ENCODE assay signal across 28 cellular contexts in genomic region chrX:31147175-31147574, GRCh38.
DNase-seq lines count a peak whose midpoint lies in the region; ATAC-seq, FAIRE-seq and TF ChIP-seq lines count a peak whose summit lies in the region.
"Had no signal": no experiment of that assay in that cellular context is flagged by ENCODE, and none has a peak within 500 bp of the region (broad histone marks: within the 10 kb centered on the region; RNA-seq: fewer than 3 reads in every experiment).

No MANE protein-coding gene starts in this region.

- no peak overlapping the region for H4K8ac ChIP-seq in neuronal stem cell (ENCODE audit: low read depth, low read length)

- H2BK12ac ChIP-seq in neuronal stem cell (ENCODE audit: low read length), result no peak overlapping the region

- no peaks in the 10 kb centered on the region for H3K36me3 ChIP-seq in H7 (replicated peaks; ENCODE audit: control insufficient read depth, insufficient read depth, low read length)
- H3K36me3 ChIP-seq in SJCRH30, result peaks cover 2% of the 10 kb centered on the region; the same call in 1 of the 2 replicates
- H3K36me3 ChIP-seq in kidney (ENCODE audit: control insufficient read depth in 1 of 2, insufficient read depth in 2 of 2, low read length in 2 of 2), result no peaks in the 10 kb centered on the region
- peaks cover 3 to 5% of the 10 kb centered on the region in 2 donors for H3K36me3 ChIP-seq in neuronal stem cell (replicated peaks in 1 of 2; ENCODE audit: control insufficient read depth in 2 of 2, insufficient read depth in 2 of 2, low read length in 2 of 2)
- H3K36me3 ChIP-seq: BE2C had no signal

- H3K14ac ChIP-seq in neuronal stem cell (ENCODE audit: low read length), result no peak overlapping the region

- no peak for TF ChIP-seq CTCF in kidney (IDR thresholded peaks at IDR 0.05; ENCODE audit: borderline replicate concordance, extremely low read depth, insufficient read depth)

- no peaks in the 10 kb centered on the region for H3K4me1 ChIP-seq in SJCRH30
- H3K4me1 ChIP-seq in kidney (ENCODE audit: control insufficient read depth in 1 of 2, insufficient read depth in 1 of 2, low read depth in 1 of 2, low read length in 2 of 2), result no peaks in the 10 kb centered on the region
- no peaks in the 10 kb centered on the region for H3K4me1 ChIP-seq in neuronal stem cell (ENCODE audit: control insufficient read depth in 2 of 2, insufficient read depth in 1 of 2, low read depth in 1 of 2, low read length in 2 of 2)
- H3K4me1 ChIP-seq: BE2C, BLaER1 had no signal

- H3K9ac ChIP-seq in kidney (ENCODE audit: low read length in 2 of 2) (no peak overlapping the region), neuronal stem cell (ENCODE audit: low read depth, low read length, poor library complexity) (no peak overlapping the region)
- H3K9ac ChIP-seq: BLaER1 had no signal

- H3K4me3 ChIP-seq in H7 (ENCODE audit: insufficient read depth, low read depth, low read length) (no peak overlapping the region), SJCRH30 (no peak overlapping the region), kidney (ENCODE audit: low read length in 2 of 2) (no peak overlapping the region), neuronal stem cell (ENCODE audit: low read length in 2 of 2) (no peak overlapping the region)
- H3K4me3 ChIP-seq: BLaER1, GM12878 had no signal

- FAIRE-seq in kidney (lab: Jason Lieb, UNC), result no peak
- FAIRE-seq: A204.1, GM12878, GM12892, GM18507 had no signal

- ATAC-seq in HG03520 (IDR thresholded peaks at IDR 0.05; ENCODE audit: unreplicated experiment), result no peak
- ATAC-seq: GM12878 had no signal

- no peak overlapping the region for H3K4ac ChIP-seq in neuronal stem cell (ENCODE audit: low read length)

- H3K27me3 ChIP-seq in H7 (ENCODE audit: control insufficient read depth, insufficient read depth, low read length), result no peaks in the 10 kb centered on the region
- H3K27me3 ChIP-seq in SJCRH30, result no peaks in the 10 kb centered on the region
- H3K27me3 ChIP-seq in neuronal stem cell (ENCODE audit: control insufficient read depth in 3 of 3, insufficient read depth in 3 of 3, low read depth in 1 of 3, low read length in 3 of 3), result no peaks in the 10 kb centered on the region
- H3K27me3 ChIP-seq: BE2C had no signal

- H3K9me3 ChIP-seq in SJCRH30 (replicated peaks) (no peaks in the 10 kb centered on the region), kidney (ENCODE audit: control insufficient read depth in 1 of 2, low read length in 2 of 2) (no peaks in the 10 kb centered on the region), neuronal stem cell (replicated peaks in 1 of 2; ENCODE audit: control insufficient read depth in 2 of 2, insufficient read depth in 1 of 2, low read depth in 1 of 2, low read length in 2 of 2) (no peaks in the 10 kb centered on the region)
- H3K9me3 ChIP-seq: BE2C, BLaER1 had no signal

- peak overlapping the region; percentile 15 for H2AFZ ChIP-seq in neuronal stem cell (ENCODE audit: low read length)

- DNase-seq in H7, result peak; percentile 1
- DNase-seq in SJCRH30, result peak; percentile 27 to 57
- peak; percentile 53 for DNase-seq in kidney
- no peak for DNase-seq in neuronal stem cell (ENCODE audit: low spot score)
- DNase-seq in NCI-H187 (lab: John Stamatoyannopoulos, UW), result no peak
- DNase-seq in head of caudate nucleus, result no peak
- no peak for DNase-seq in anterior cingulate cortex (lab: John Stamatoyannopoulos, UW)
- DNase-seq: 8988T; ACHN; BE2C; C1 segment of cervical spinal cord; CD4-positive, alpha-beta memory T cell; CD4-positive, CD25-positive, alpha-beta regulatory T cell; CD8-positive, alpha-beta memory T cell; COR-L47; DMS 273 treated with DMSO at 0.1 percent for 48 hours; DMS153; DMS53; DMS79; DND-41; EL; GDM1 had no signal

- H3K23ac ChIP-seq in neuronal stem cell (ENCODE audit: low read depth, low read length, poor library complexity), result no peak overlapping the region

- H2BK5ac ChIP-seq in neuronal stem cell (ENCODE audit: low read length), result no peak overlapping the region

- H3K27ac ChIP-seq in SJCRH30, result no peak overlapping the region
- H3K27ac ChIP-seq in kidney (ENCODE audit: low read depth in 2 of 2, low read length in 2 of 2), result no peak overlapping the region
- H3K27ac ChIP-seq in neuronal stem cell (replicated peaks; ENCODE audit: low read length), result no peak overlapping the region
- H3K27ac ChIP-seq: BLaER1 had no signal

- no peaks in the 10 kb centered on the region for H3K79me1 ChIP-seq in neuronal stem cell (ENCODE audit: low read depth, low read length)

- no peak overlapping the region for H3K18ac ChIP-seq in neuronal stem cell (ENCODE audit: low read length)

- no peak overlapping the region for H3K4me2 ChIP-seq in neuronal stem cell (ENCODE audit: insufficient read depth, low read length, poor library complexity, severe bottlenecking)
- H3K4me2 ChIP-seq: BLaER1 had no signal

- no peak overlapping the region for H4K91ac ChIP-seq in neuronal stem cell (ENCODE audit: low read depth, low read length, poor library complexity)

- no peak overlapping the region for H2BK120ac ChIP-seq in neuronal stem cell (ENCODE audit: low read depth, low read length)

- intact Hi-C loops in kidney (cut with DNase I) (no loop called here), head of caudate nucleus (cut with DNase I) (no loop called here)

- no CpG with 5 or more reads among the region's 6 CpGs for WGBS in neuronal stem cell (ENCODE audit: extremely low coverage in 2 of 2, insufficient read length in 2 of 2, insufficient replicate concordance in 1 of 2), 2 donors

- H2AK5ac ChIP-seq in neuronal stem cell (ENCODE audit: low read depth, low read length), result no peak overlapping the region

- no peak overlapping the region for H2BK15ac ChIP-seq in neuronal stem cell (ENCODE audit: low read length)

Comparison
In these comparisons a context has a peak if more than half of its experiments do, and no peak if none do; other contexts are left out.
1. DNase-seq: peak in H7 (single experiment), SJCRH30 (2 of 2) and kidney (single experiment); none in neuronal stem cell (single experiment), NCI-H187 (0 of 2), head of caudate nucleus (0 of 42) and anterior cingulate cortex (0 of 58).